ENCODE assay signal across 5 cellular contexts in the genomic region with DNA sequence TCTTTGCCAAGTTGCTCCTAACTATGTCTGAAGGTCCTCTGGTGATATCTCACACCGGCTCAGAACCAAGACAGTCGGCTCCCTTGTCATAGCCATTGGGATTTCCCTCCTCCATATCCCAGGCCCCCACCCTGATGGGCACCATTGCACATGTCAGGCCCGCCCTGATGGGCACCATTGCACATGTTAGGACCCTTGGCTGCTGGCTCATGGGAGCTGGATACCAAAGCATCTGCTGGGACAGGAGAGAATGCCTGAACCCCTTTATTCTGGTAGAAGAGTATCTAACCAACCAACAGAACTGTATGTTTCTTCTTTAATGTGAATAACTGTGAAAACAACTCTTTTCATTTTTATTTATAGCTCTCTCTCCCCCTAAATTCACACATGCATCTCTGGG.
"Had no signal": no experiment of that assay in that cellular context is flagged by ENCODE, and none has a peak within 500 bp of the region (broad histone marks: within the 10 kb centered on the region; RNA-seq: fewer than 3 reads in every experiment).

No MANE protein-coding gene starts in this region.

- DNase-seq: H9, HCEC 1CT had no signal

- H3K4me2 ChIP-seq: GM23338 had no signal

- H2AFZ ChIP-seq: GM23338 had no signal

- H3K27ac ChIP-seq: HL-60 had no signal

- H3K4me3 ChIP-seq: GM23338 had no signal

- ATAC-seq: GM23338, HepG2 had no signal
